15 cellular contexts compared by ENCODE assay signal in the genomic region with DNA sequence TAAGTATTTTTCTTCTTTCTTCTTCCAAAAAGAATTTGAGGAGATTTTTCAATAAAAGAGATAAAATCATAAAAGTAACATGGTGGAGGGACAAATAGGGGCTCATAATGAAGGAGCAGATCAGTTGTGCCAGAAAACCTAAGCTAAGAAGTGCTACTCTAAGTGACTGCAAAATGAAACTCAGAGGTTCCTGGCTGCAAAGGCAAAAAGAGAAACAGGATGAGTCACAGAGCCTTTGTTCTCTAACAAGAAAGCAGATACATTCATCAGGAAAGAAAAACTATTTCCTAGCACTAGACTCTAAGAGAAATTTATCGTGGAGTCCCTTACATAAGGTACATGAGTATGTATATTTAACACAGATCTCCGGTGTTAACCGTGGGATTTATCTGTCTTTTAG.
DNase-seq lines count a peak whose midpoint lies in the region; ATAC-seq, FAIRE-seq and TF ChIP-seq lines count a peak whose summit lies in the region.
"Had no signal": no experiment of that assay in that cellular context is flagged by ENCODE, and none has a peak within 500 bp of the region (broad histone marks: within the 10 kb centered on the region; RNA-seq: fewer than 3 reads in every experiment).

No MANE protein-coding gene starts in this region.

- peaks cover 1% of the 10 kb centered on the region for H3K27me3 Mint-ChIP-seq in activated naive CD8-positive, alpha-beta T cell treated with anti-CD3 and anti-CD28 coated beads, Interleukin-2, amount 50 U/mL, for 24 hours

- no peaks in the 10 kb centered on the region for H3F3A ChIP-seq in OCI-LY1 (ENCODE audit: insufficient read depth, low read length)

- peaks cover 9% of the 10 kb centered on the region for H3K4me1 ChIP-seq in OCI-LY1 (ENCODE audit: insufficient read depth, low read length, severe bottlenecking)
- H3K4me1 ChIP-seq: BLaER1, prostate gland had no signal

- H4K20me1 ChIP-seq in OCI-LY1 (ENCODE audit: insufficient read depth, low read length) = no peaks in the 10 kb centered on the region
- H4K20me1 ChIP-seq: BLaER1 had no signal

- H3K9me3 Mint-ChIP-seq in activated naive CD8-positive, alpha-beta T cell treated with anti-CD3 and anti-CD28 coated beads, Interleukin-2, amount 50 U/mL, for 24 hours = peaks cover 3% of the 10 kb centered on the region

- no peak overlapping the region for H3K4me3 ChIP-seq in OCI-LY1 (ENCODE audit: low read depth, low read length, poor library complexity, severe bottlenecking)
- H3K4me3 ChIP-seq: BLaER1, left ventricle myocardium inferior, prostate gland had no signal

- H3K9me3 ChIP-seq in OCI-LY1 (ENCODE audit: low read length) = 0 out of 2 replicates have a peak, but pooled peaks cover 2% of the 10 kb centered on the region
- H3K9me3 ChIP-seq: left ventricle myocardium inferior, prostate gland had no signal

- H3K9ac ChIP-seq in OCI-LY1 (ENCODE audit: low read length) = no peak overlapping the region
- H3K9ac ChIP-seq: BLaER1 had no signal

- no peak overlapping the region for H3K4me3 Mint-ChIP-seq in activated naive CD8-positive, alpha-beta T cell treated with anti-CD3 and anti-CD28 coated beads, Interleukin-2, amount 50 U/mL, for 24 hours
- H3K4me3 Mint-ChIP-seq: naive B cell had no signal

- peak; percentile 73 for ATAC-seq in activated naive CD8-positive, alpha-beta T cell treated with anti-CD3 and anti-CD28 coated beads, Interleukin-2, amount 50 U/mL, for 24 hours

- peak overlapping the region; percentile 17; the same call in 1 of the 2 replicates for H3K4me2 ChIP-seq in OCI-LY1 (ENCODE audit: low read length)
- H3K4me2 ChIP-seq: BLaER1 had no signal

- 0 out of 2 replicates have a peak overlapping the region, but pooled peaks have one; percentile 52 for H2AFZ ChIP-seq in OCI-LY1 (ENCODE audit: low read length)

- H3K36me3 Mint-ChIP-seq in activated naive CD8-positive, alpha-beta T cell treated with anti-CD3 and anti-CD28 coated beads, Interleukin-2, amount 50 U/mL, for 24 hours (ENCODE audit: low read depth) = peaks cover 5% of the 10 kb centered on the region
- H3K36me3 Mint-ChIP-seq: naive B cell had no signal

- no peaks in the 10 kb centered on the region for H3K79me2 ChIP-seq in OCI-LY1 (ENCODE audit: insufficient read depth, low read length)

- H3K27me3 ChIP-seq in OCI-LY1 (ENCODE audit: insufficient read depth, low read length) = no peaks in the 10 kb centered on the region
- H3K27me3 ChIP-seq: BLaER1 had no signal

- no peak for FAIRE-seq in urothelium cell line (lab: Jason Lieb, UNC)
- FAIRE-seq: GM12892 had no signal

- peak overlapping the region; percentile 83 for H3K27ac Mint-ChIP-seq in activated naive CD8-positive, alpha-beta T cell treated with anti-CD3 and anti-CD28 coated beads, Interleukin-2, amount 50 U/mL, for 24 hours

- H3K9me2 ChIP-seq in OCI-LY1 (ENCODE audit: low read depth, low read length) = no peaks in the 10 kb centered on the region

- H3K36me3 ChIP-seq in OCI-LY1 (ENCODE audit: insufficient read depth, low read length) = no peaks in the 10 kb centered on the region
- H3K36me3 ChIP-seq: BLaER1, left ventricle myocardium inferior, prostate gland had no signal

- peak; percentile 31 for DNase-seq in stimulated activated CD4-positive, alpha-beta T cell treated with anti-CD3 and anti-CD28 coated beads, Interleukin-1b, Interleukin-23, amount 100 ng/mL, for 48 hours
- DNase-seq in stimulated activated CD4-positive, alpha-beta T cell treated with anti-CD3 and anti-CD28 coated beads, Interleukin-12 subunit alpha, Interleukin-12 subunit beta, amount 100 ng/mL, for 4 hours = no peak
- DNase-seq in activated naive CD8-positive, alpha-beta T cell treated with anti-CD3 and anti-CD28 coated beads, Interleukin-2, amount 50 U/mL, for 24 hours = no peak
- DNase-seq in urothelium cell line (ENCODE audit: low spot score) (peak; percentile 47), DMS114 treated with DMSO at 0.1 percent for 48 hours (lab: John Stamatoyannopoulos, UW; ENCODE audit: unreplicated experiment) (no peak)
- no peak for DNase-seq in stimulated activated naive CD4-positive, alpha-beta T cell treated with Interleukin-2 at 50 U/mL for 16 hours (lab: John Stamatoyannopoulos, UW)
- DNase-seq: anterior cingulate cortex, cortex of kidney, EL, left ventricle myocardium inferior, naive B cell had no signal

- TF ChIP-seq CTCF in OCI-LY1 (IDR thresholded peaks at IDR 0.05; ENCODE audit: low read length) = no peak

- no peak overlapping the region for H3K27ac ChIP-seq in OCI-LY1 (ENCODE audit: low read depth, low read length, poor library complexity, severe bottlenecking)
- H3K27ac ChIP-seq: BLaER1, left ventricle myocardium inferior had no signal

- H3K4me1 Mint-ChIP-seq in activated naive CD8-positive, alpha-beta T cell treated with anti-CD3 and anti-CD28 coated beads, Interleukin-2, amount 50 U/mL, for 24 hours = peaks cover 35% of the 10 kb centered on the region
- H3K4me1 Mint-ChIP-seq: naive B cell had no signal

Comparison
In these comparisons a context has a peak if more than half of its experiments do, and no peak if none do; other contexts are left out.
1. DNase-seq: peak in stimulated activated CD4-positive, alpha-beta T cell treated with anti-CD3 and anti-CD28 coated beads, Interleukin-1b, Interleukin-23, amount 100 ng/mL, for 48 hours (single experiment) and urothelium cell line (single experiment); none in stimulated activated CD4-positive, alpha-beta T cell treated with anti-CD3 and anti-CD28 coated beads, Interleukin-12 subunit alpha, Interleukin-12 subunit beta, amount 100 ng/mL, for 4 hours (single experiment), activated naive CD8-positive, alpha-beta T cell treated with anti-CD3 and anti-CD28 coated beads, Interleukin-2, amount 50 U/mL, for 24 hours (single experiment), stimulated activated naive CD4-positive, alpha-beta T cell treated with Interleukin-2 at 50 U/mL for 16 hours (single experiment) and DMS114 treated with DMSO at 0.1 percent for 48 hours (single experiment).